ENCODE assay signal across 29 cellular contexts in the genomic region with DNA sequence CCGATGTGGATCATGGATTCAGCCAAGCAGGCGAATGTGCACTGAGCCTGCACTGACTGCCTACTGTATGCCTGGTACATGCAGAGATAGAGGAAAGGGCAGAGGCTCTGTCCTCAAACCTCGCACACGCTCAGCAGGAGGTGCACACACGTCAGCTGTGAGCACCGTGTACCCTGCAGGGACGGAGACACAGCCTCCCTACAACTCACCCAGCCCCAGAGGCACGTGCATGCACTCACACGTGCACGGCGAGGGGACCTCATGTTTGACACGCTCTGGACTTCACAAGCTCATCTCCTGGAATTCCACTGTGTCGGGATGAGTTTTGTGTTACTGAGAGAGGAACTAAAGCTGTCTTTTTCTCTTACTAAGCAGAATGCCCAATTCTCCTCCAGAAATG. TPM values are rescaled to one million over a fixed set of nuclear protein-coding genes. Genes with fewer than 3 reads are reported as not detected.
"Had no signal": no experiment of that assay in that cellular context is flagged by ENCODE, and none has a peak within 500 bp of the region (broad histone marks: within the 10 kb centered on the region; RNA-seq: fewer than 3 reads in every experiment).

No MANE protein-coding gene starts in this region.

- DNase-seq: naive thymus-derived CD4-positive, alpha-beta T cell; natural killer cell; nucleus accumbens; ovary; psoas muscle; right cardiac atrium; small intestine; stimulated activated CD4-positive, alpha-beta T cell treated with anti-CD3 and anti-CD28 coated beads, Interleukin-15, amount 100 ng/mL, for 24 hours; stimulated activated CD4-positive, alpha-beta T cell treated with anti-CD3 and anti-CD28 coated beads, Interleukin-2, amount 100 ng/mL, for 24 hours; stimulated activated CD4-positive, alpha-beta T cell treated with anti-CD3 and anti-CD28 coated beads, Interleukin-2, amount 100 ng/mL, for 48 hours; stimulated activated CD4-positive, alpha-beta T cell treated with anti-CD3 and anti-CD28 coated beads, Interleukin-4, amount 100 ng/mL, for 24 hours; stimulated activated naive B cell treated with anti-CD40 and anti-IgM and Interleukin-4, amounts not matched to agents 10 μg/mL and 1 μg/mL and 100 μg/mL, for 72 hours; stimulated activated naive CD4-positive, alpha-beta T cell treated with Interleukin-2 at 50 U/mL for 16 hours; stomach; thyroid gland; trophoblast cell; upper lobe of left lung had no signal

- H3K27ac Mint-ChIP-seq: naive thymus-derived CD4-positive, alpha-beta T cell; natural killer cell; nephron; neural progenitor cell; progenitor cell of endocrine pancreas; stimulated activated effector memory CD8-positive, alpha-beta T cell treated with anti-CD3 and anti-CD28 coated beads, Interleukin-12 subunit alpha, Interleukin-12 subunit beta, amount 100 ng/mL, for 72 hours; stimulated activated naive B cell treated with anti-CD40 and anti-IgM and Interleukin-4, amounts not matched to agents 10 μg/mL and 1 μg/mL and 100 μg/mL, for 72 hours; stimulated activated naive CD8-positive, alpha-beta T cell treated with anti-CD3 and anti-CD28 coated beads, Interleukin-15, Interleukin-2, amounts not matched to agents 100 ng/mL and 50 ng/mL, for 24 hours had no signal

- H3K9ac ChIP-seq: neural progenitor cell, parathyroid adenoma had no signal

- H3K27me3 ChIP-seq: neural progenitor cell, neutrophil, ovary, thyroid gland, tibial nerve, upper lobe of left lung, vagina had no signal

- H3K79me2 ChIP-seq: parathyroid adenoma had no signal

- ATAC-seq: naive thymus-derived CD4-positive, alpha-beta T cell; natural killer cell; psoas muscle; right cardiac atrium; sciatic nerve; stimulated activated effector memory CD8-positive, alpha-beta T cell treated with anti-CD3 and anti-CD28 coated beads, Interleukin-12 subunit alpha, Interleukin-12 subunit beta, amount 100 ng/mL, for 72 hours; stimulated activated naive B cell treated with anti-CD40 and anti-IgM and Interleukin-4, amounts not matched to agents 10 μg/mL and 1 μg/mL and 100 μg/mL, for 72 hours had no signal

- H3K4me2 ChIP-seq: neural progenitor cell had no signal

- H3K4me1 Mint-ChIP-seq: natural killer cell; nephron; stimulated activated effector memory CD8-positive, alpha-beta T cell treated with anti-CD3 and anti-CD28 coated beads, Interleukin-12 subunit alpha, Interleukin-12 subunit beta, amount 100 ng/mL, for 72 hours; stimulated activated naive B cell treated with anti-CD40 and anti-IgM and Interleukin-4, amounts not matched to agents 10 μg/mL and 1 μg/mL and 100 μg/mL, for 72 hours had no signal

- FAIRE-seq: small intestine, urothelium cell line had no signal

- H3K27me3 Mint-ChIP-seq: stimulated activated naive CD8-positive, alpha-beta T cell treated with anti-CD3 and anti-CD28 coated beads, Interleukin-15, Interleukin-2, amounts not matched to agents 100 ng/mL and 50 ng/mL, for 24 hours had no signal

- H2AFZ ChIP-seq: neural progenitor cell, parathyroid adenoma had no signal

- H3K4me3 Mint-ChIP-seq: naive thymus-derived CD4-positive, alpha-beta T cell; natural killer cell; nephron; neural progenitor cell; stimulated activated effector memory CD8-positive, alpha-beta T cell treated with anti-CD3 and anti-CD28 coated beads, Interleukin-12 subunit alpha, Interleukin-12 subunit beta, amount 100 ng/mL, for 72 hours; stimulated activated naive B cell treated with anti-CD40 and anti-IgM and Interleukin-4, amounts not matched to agents 10 μg/mL and 1 μg/mL and 100 μg/mL, for 72 hours; stimulated activated naive CD8-positive, alpha-beta T cell treated with anti-CD3 and anti-CD28 coated beads, Interleukin-15, Interleukin-2, amounts not matched to agents 100 ng/mL and 50 ng/mL, for 24 hours had no signal

- H3K4me3 ChIP-seq: neural progenitor cell, ovary, psoas muscle, stomach, thoracic aorta, thyroid gland, tibial nerve, upper lobe of left lung, vagina had no signal

- H3K4me1 ChIP-seq: neural progenitor cell, parathyroid adenoma, psoas muscle, stomach, thyroid gland, tibial nerve, upper lobe of left lung, vagina had no signal

- H3K36me3 Mint-ChIP-seq: naive thymus-derived CD4-positive, alpha-beta T cell; natural killer cell; neural progenitor cell; stimulated activated effector memory CD8-positive, alpha-beta T cell treated with anti-CD3 and anti-CD28 coated beads, Interleukin-12 subunit alpha, Interleukin-12 subunit beta, amount 100 ng/mL, for 72 hours; stimulated activated naive B cell treated with anti-CD40 and anti-IgM and Interleukin-4, amounts not matched to agents 10 μg/mL and 1 μg/mL and 100 μg/mL, for 72 hours had no signal

- H3K36me3 ChIP-seq: neural progenitor cell, neutrophil, ovary, stomach, thoracic aorta, thyroid gland, tibial nerve, upper lobe of left lung, vagina had no signal

- H3K9me3 ChIP-seq: neutrophil, ovary, psoas muscle, stomach, thoracic aorta, thyroid gland, upper lobe of left lung, vagina had no signal

- H3K27ac ChIP-seq: neural progenitor cell, neutrophil, ovary, parathyroid adenoma, psoas muscle, stomach, thoracic aorta, thyroid gland, tibial nerve, upper lobe of left lung, vagina had no signal

- H3K9me3 Mint-ChIP-seq: natural killer cell; nephron; stimulated activated naive CD8-positive, alpha-beta T cell treated with anti-CD3 and anti-CD28 coated beads, Interleukin-15, Interleukin-2, amounts not matched to agents 100 ng/mL and 50 ng/mL, for 24 hours had no signal

RNA-seq across cellular contexts. Expression of a gene that starts 48.4 kb away (rescaled TPM):
- total RNA-seq: naive thymus-derived CD4-positive, alpha-beta T cell; natural killer cell; tibial nerve had no signal
- polyA plus RNA-seq: naive thymus-derived CD4-positive, alpha-beta T cell had no signal
